Comparison of ENCODE assay signal across 20 cellular contexts in genomic region chr19:18350490-18350889, GRCh38. TPM values are rescaled to one million over a fixed set of nuclear protein-coding genes. Genes with fewer than 3 reads are reported as not detected.
DNase-seq lines count a peak whose midpoint lies in the region; ATAC-seq, FAIRE-seq and TF ChIP-seq lines count a peak whose summit lies in the region.
"Had no signal": no experiment of that assay in that cellular context is flagged by ENCODE, and none has a peak within 500 bp of the region (broad histone marks: within the 10 kb centered on the region; RNA-seq: fewer than 3 reads in every experiment).

No MANE protein-coding gene starts in this region.

- H3K36me3 ChIP-seq in HCT116 (ENCODE audit: control insufficient read depth in 1 of 2, insufficient read depth in 2 of 2, low read length in 2 of 2) (no peaks in the 10 kb centered on the region), PC-3 (ENCODE audit: low read depth, low read length) (no peaks in the 10 kb centered on the region), H1 (ENCODE audit: control insufficient read depth in 2 of 4, insufficient read depth in 4 of 4, low read length in 3 of 4) (no peaks in the 10 kb centered on the region)
- H3K36me3 ChIP-seq: MG63 had no signal

- RAD21 ChIA-PET in HCT116 (lab: Charles Lee; ENCODE audit: low non-redundant PET in 1 of 2, low total read pairs in 2 of 2, uncharacterized antibody in 2 of 2, unreplicated experiment in 2 of 2) = interaction anchor here in 1 of 2 experiments (1.7 kb wide), 1 partner anchor 60 kb away, joined by 4 read pairs; no protein-coding TSS in a partner anchor

- H3K9me3 ChIP-seq in HCT116 (ENCODE audit: control insufficient read depth in 1 of 2, insufficient read depth in 1 of 2, low read depth in 1 of 2, low read length in 2 of 2) = no peaks in the 10 kb centered on the region
- H3K9me3 ChIP-seq in PC-3 (ENCODE audit: low read length) = no peaks in the 10 kb centered on the region
- H3K9me3 ChIP-seq in H1 (ENCODE audit: insufficient read depth in 2 of 2, low read depth in 1 of 2, low read length in 1 of 2) = no peaks in the 10 kb centered on the region
- H3K9me3 ChIP-seq: MG63 had no signal

- no peak overlapping the region for H3K56ac ChIP-seq in H1 (replicated peaks; ENCODE audit: insufficient read length, low read depth, low read length)

- H2BK15ac ChIP-seq in H1 (ENCODE audit: low read length) = no peak overlapping the region

- no peak overlapping the region for H2BK20ac ChIP-seq in H1 (ENCODE audit: low read length)

- DNase-seq in HCT116 (ENCODE audit: low read depth, low spot score) (no peak), PC-3 (no peak), H1 (ENCODE audit: low read depth in 1 of 2, low spot score in 2 of 2) (no peak), ACHN (no peak), H4 (ENCODE audit: low spot score) (no peak)
- DNase-seq: H9, KBM-7, MG63, NCI-H2029, NCI-H446, NCI-H524 treated with DMSO at 0.1 percent for 48 hours, NCI-H774, SHP77, T-helper 1 cell had no signal

- H3K4me2 ChIP-seq in HCT116 (ENCODE audit: low read length) = no peak overlapping the region
- no peak overlapping the region for H3K4me2 ChIP-seq in PC-3 (ENCODE audit: low read length)
- H3K4me2 ChIP-seq in H1 (ENCODE audit: insufficient read depth in 1 of 2, low read depth in 2 of 2, low read length in 2 of 2) = no peak overlapping the region

- CTCF ChIA-PET in HCT116 (lab: Charles Lee) (interaction anchor here (0.8 to 2.0 kb wide), 4 partner anchors 30 to 89 kb away, joined by 3 to 18 read pairs (median 6); no protein-coding TSS in a partner anchor), PC-3 (lab: Charles Lee) (no interaction called here), H1 (lab: Charles Lee; ENCODE audit: partially characterized antibody) (interaction anchor here (0.8 to 6.1 kb wide), 24 partner anchors 9 to 129 kb away, joined by 3 to 132 read pairs (median 7); partner anchors contain the start of genes GDF15, PGPEP1 and SSBP4)

- BruUV-seq in HCT116 (replicated peaks; lab: Mats Ljungman, UMichigan) = TSS peak; percentile 49
- BruUV-seq in PC-3 (replicated peaks; lab: Mats Ljungman, UMichigan) = TSS peak; percentile 40

- H3K9me2 ChIP-seq in HCT116 (ENCODE audit: insufficient read depth) = no peaks in the 10 kb centered on the region
- H3K9me2 ChIP-seq in PC-3 (replicated peaks; ENCODE audit: low read length) = no peaks in the 10 kb centered on the region

- H3K27me3 ChIP-seq in HCT116 (ENCODE audit: insufficient read depth, low read length) = no peaks in the 10 kb centered on the region
- no peaks in the 10 kb centered on the region for H3K27me3 ChIP-seq in PC-3 (ENCODE audit: low read length)
- H3K27me3 ChIP-seq in H1 (replicated peaks in 1 of 4; ENCODE audit: control insufficient read depth in 3 of 4, extremely low read depth in 1 of 4, insufficient read depth in 3 of 4, low read length in 3 of 4) = no peaks in the 10 kb centered on the region
- H3K27me3 ChIP-seq: MG63 had no signal

- WGBS in H1 (ENCODE audit: extremely low coverage in 1 of 2, insufficient coverage in 1 of 2, insufficient read length in 1 of 2, insufficient replicate concordance in 2 of 2, low coverage in 1 of 2, low lambda C conversion rate in 2 of 2, missing lambda C conversion rate in 1 of 2), 2 experiments = 86% methylated on average over 9 of the region's 9 CpGs; no CpG with 5 or more reads in 1 of the 2 experiments

- in situ Hi-C loops in ACHN (cut with HindIII; ENCODE audit: low pct_ligation_motif_present, low pct_unique_long_range_greater_than_20kb, low sequenced_read_pairs) = no loop called here

- TF ChIP-seq EP300 in H1 (IDR thresholded peaks at IDR 0.05; ENCODE audit: borderline replicate concordance in 1 of 2, low read depth in 2 of 2, low read length in 2 of 2) = no peak

- TF ChIP-seq CTCF in HCT116 (IDR thresholded peaks at IDR 0.05 in 2 of 3, conservative IDR thresholded peaks at IDR 0.05 in 1 of 3; ENCODE audit: borderline replicate concordance in 1 of 3, insufficient read depth in 1 of 3, low read depth in 2 of 3, low read length in 2 of 3) (no peak), PC-3 (conservative IDR thresholded peaks at IDR 0.05; ENCODE audit: low read depth, low read length) (no peak), H1 (IDR thresholded peaks at IDR 0.05; ENCODE audit: control extremely low read depth in 1 of 3, insufficient read depth in 1 of 3, low read depth in 1 of 3, low read length in 3 of 3) (no peak)

- H3K18ac ChIP-seq in H1 (ENCODE audit: extremely low read depth, low read length) = no peak overlapping the region

- H4K20me1 ChIP-seq in HCT116 (ENCODE audit: insufficient read depth) = no peaks in the 10 kb centered on the region
- no peaks in the 10 kb centered on the region for H4K20me1 ChIP-seq in PC-3 (ENCODE audit: low read length)
- no peaks in the 10 kb centered on the region for H4K20me1 ChIP-seq in H1 (replicated peaks in 1 of 2; ENCODE audit: control insufficient read depth in 1 of 2, insufficient read depth in 2 of 2, low read length in 2 of 2)

- POLR2A ChIA-PET in HCT116 (lab: Charles Lee) (interaction anchor here (0.8 to 1.9 kb wide), 3 partner anchors 36 to 39 kb away, joined by 3 to 13 read pairs (median 3); partner anchors contain the start of gene GDF15), PC-3 (lab: Charles Lee; ENCODE audit: unreplicated experiment) (no interaction called here), H1 (lab: Charles Lee; ENCODE audit: partially characterized antibody) (interaction anchor here (0.6 to 2.0 kb wide), 2 partner anchors 69 to 988 kb away, joined by 3 to 6 read pairs; partner anchors contain the start of gene JUND)

- FAIRE-seq in H1 (lab: Jason Lieb, UNC) = no peak
- FAIRE-seq: D721Med, GM18507 had no signal

- H2AFZ ChIP-seq in HCT116 (ENCODE audit: low read depth, low read length, poor library complexity, severe bottlenecking) (no peak overlapping the region), PC-3 (ENCODE audit: low read length) (no peak overlapping the region), H1 (ENCODE audit: low read length) (no peak overlapping the region)

- H2AK5ac ChIP-seq in H1 (ENCODE audit: low read depth, low read length) = peak overlapping the region; percentile 32; the same call in 1 of the 2 replicates

- ATAC-seq in HCT116 = no peak
- no peak for ATAC-seq in PC-3
- ATAC-seq in HG03108 (IDR thresholded peaks at IDR 0.05; ENCODE audit: unreplicated experiment) = no peak

- TF ChIP-seq POLR2A in HCT116 (IDR thresholded peaks at IDR 0.05; ENCODE audit: borderline replicate concordance, extremely low read depth, insufficient read depth, insufficient read length) (no peak), H1 (IDR thresholded peaks at IDR 0.05; ENCODE audit: control extremely low read depth in 1 of 2, low read depth in 2 of 2, low read length in 2 of 2) (no peak)

- no peaks in the 10 kb centered on the region for H3K23me2 ChIP-seq in H1 (ENCODE audit: low read depth, low read length)

- no peak overlapping the region for H3K27ac ChIP-seq in HCT116 (ENCODE audit: low read depth, low read length)
- no peak overlapping the region for H3K27ac ChIP-seq in PC-3 (ENCODE audit: low read length)
- no peak overlapping the region for H3K27ac ChIP-seq in H1 (ENCODE audit: low read depth, low read length)
- H3K27ac ChIP-seq: RWPE1 had no signal

- H4K8ac ChIP-seq in H1 (ENCODE audit: extremely low read depth, insufficient read depth, low read length) = no peak overlapping the region

- intact Hi-C loops in HCT116 (cut with micrococcal nuclease) = no loop called here
- intact Hi-C loops in PC-3 (cut with micrococcal nuclease) = no loop called here

- no peak overlapping the region for H3K4ac ChIP-seq in H1 (replicated peaks; ENCODE audit: insufficient read length, low read depth, low read length)

- TF ChIP-seq RAD21 in HCT116 (IDR thresholded peaks at IDR 0.05; ENCODE audit: low read depth) = no peak
- no peak for TF ChIP-seq RAD21 in H1 (IDR thresholded peaks at IDR 0.05 in 1 of 2, conservative IDR thresholded peaks at IDR 0.05 in 1 of 2; ENCODE audit: low read depth in 2 of 2, low read length in 2 of 2)

- no peak overlapping the region for H3K23ac ChIP-seq in H1 (ENCODE audit: insufficient read length)

- H3K14ac ChIP-seq in H1 (ENCODE audit: insufficient read length) = no peak overlapping the region

- peaks cover 22 to 29% of the 10 kb centered on the region in 2 experiments for H3K4me1 ChIP-seq in HCT116 (ENCODE audit: control insufficient read depth in 1 of 2, insufficient read depth in 2 of 2, low read length in 2 of 2)
- no peaks in the 10 kb centered on the region for H3K4me1 ChIP-seq in PC-3 (ENCODE audit: insufficient read depth, low read length)
- peaks cover 0 to 3% (median 2%) of the 10 kb centered on the region in 4 experiments; a peak in 3 of 7 replicates for H3K4me1 ChIP-seq in H1 (replicated peaks in 1 of 4; ENCODE audit: control insufficient read depth in 3 of 4, insufficient read depth in 4 of 4, low read length in 3 of 4)

- H2BK12ac ChIP-seq in H1 (ENCODE audit: low read depth, low read length) = no peak overlapping the region

- H3K79me1 ChIP-seq in H1 (ENCODE audit: low read depth, low read length) = no peaks in the 10 kb centered on the region

- H2BK5ac ChIP-seq in H1 (ENCODE audit: low read depth, low read length) = no peak overlapping the region

- H3F3A ChIP-seq in PC-3 (ENCODE audit: low read length, unreplicated experiment) = no peaks in the 10 kb centered on the region

- no peak overlapping the region for H4K91ac ChIP-seq in H1 (replicated peaks; ENCODE audit: insufficient read length, low read length)

- H4K5ac ChIP-seq in H1 (ENCODE audit: insufficient read length, low read depth, low read length) = no peak overlapping the region

- H3K79me2 ChIP-seq in HCT116 (ENCODE audit: insufficient read depth, low read length) = no peaks in the 10 kb centered on the region
- H3K79me2 ChIP-seq in PC-3 (ENCODE audit: low read length) = no peaks in the 10 kb centered on the region
- H3K79me2 ChIP-seq in H1 (ENCODE audit: control insufficient read depth in 1 of 2, insufficient read depth in 2 of 2, low read length in 2 of 2) = no peaks in the 10 kb centered on the region

- no peak overlapping the region for H2BK120ac ChIP-seq in H1 (replicated peaks; ENCODE audit: low read depth, low read length)

- no peak overlapping the region for H3K4me3 ChIP-seq in HCT116 (replicated peaks in 1 of 2; ENCODE audit: low read depth in 1 of 2, low read length in 2 of 2)
- no peak overlapping the region for H3K4me3 ChIP-seq in PC-3 (ENCODE audit: low read length)
- H3K4me3 ChIP-seq in H1 (ENCODE audit: extremely low read depth in 1 of 4, insufficient read depth in 2 of 4, low read depth in 3 of 4, low read length in 4 of 4) = no peak overlapping the region
- H3K4me3 ChIP-seq: MG63 had no signal

- H3K9ac ChIP-seq in HCT116 (ENCODE audit: low read length) (no peak overlapping the region), PC-3 (ENCODE audit: low read length) (no peak overlapping the region), H1 (replicated peaks in 1 of 4; ENCODE audit: extremely low read depth in 1 of 4, low read depth in 3 of 4, low read length in 3 of 4) (no peak overlapping the region)

RNA-seq across cellular contexts. Expression of gene PGPEP1, which starts 10.1 kb away (rescaled TPM):
- total RNA-seq in HCT116 (2021; ENCODE audit: unreplicated experiment) (30.9 TPM), PC-3 (2014; rRNA removed) (9.6 and 11.4 TPM in 2 replicates)
- polyA plus RNA-seq in HCT116 (2012) = 22.4 and 23.8 TPM in 2 replicates
- total RNA-seq in H1 (2021; fragmentation: NEBNext Ultra II Directional; extraction: Animal tissue kit (Norgen Biotek cat#: 25700)) = 33.2 and 33.4 TPM in 2 replicates
- polyA plus RNA-seq in H1 (2011; rRNA removed) = 16.6 and 17.0 TPM in 2 replicates
- polyA plus RNA-seq in H1 (2011; cell fraction: cytosol; rRNA removed) = 19.4 TPM
- 29.1 TPM for polyA plus RNA-seq in H1 (2011; cell fraction: nucleus; rRNA removed)
- polyA plus RNA-seq in H1 (2012, experiment 1 of 2) = 21.0 to 25.1 TPM (median 23.6 TPM) in 4 replicates
- 19.1 TPM for polyA plus RNA-seq in H1 (2012, experiment 2 of 2)
- polyA plus RNA-seq in H1 (2013, experiment 1 of 2) = 41.9 TPM
- polyA plus RNA-seq in H1 (2013, experiment 2 of 2) = 41.8 TPM
- 58.5 and 73.6 TPM in 2 replicates for polyA minus RNA-seq in H1 (2011; rRNA and poly(A)+ RNA removed)
- polyA minus RNA-seq in H1 (2011; cell fraction: cytosol; rRNA and poly(A)+ RNA removed) = 23.0 TPM
- polyA minus RNA-seq in H1 (2011; cell fraction: nucleus; rRNA and poly(A)+ RNA removed) = 27.0 TPM
- total RNA-seq in H4 (2014; rRNA removed; shearing (Covaris generic)) = 2.9 and 12.1 TPM in 2 replicates

RNA-seq across cellular contexts. Expression of gene LSM4, which starts 27.6 kb away (rescaled TPM):
- total RNA-seq in HCT116 (2021; ENCODE audit: unreplicated experiment) = 400 TPM
- 263 and 315 TPM in 2 replicates for polyA plus RNA-seq in HCT116 (2012)
- 713 and 856 TPM in 2 replicates for total RNA-seq in PC-3 (2014; rRNA removed)
- 319 and 344 TPM in 2 replicates for total RNA-seq in H1 (2021; fragmentation: NEBNext Ultra II Directional; extraction: Animal tissue kit (Norgen Biotek cat#: 25700))
- polyA plus RNA-seq in H1 (2011; rRNA removed) = 302 and 380 TPM in 2 replicates
- 472 TPM for polyA plus RNA-seq in H1 (2011; cell fraction: cytosol; rRNA removed)
- polyA plus RNA-seq in H1 (2011; cell fraction: nucleus; rRNA removed) = 307 TPM
- 245 to 329 TPM (median 314 TPM) in 4 replicates for polyA plus RNA-seq in H1 (2012, experiment 1 of 2)
- polyA plus RNA-seq in H1 (2012, experiment 2 of 2) = 316 TPM
- polyA plus RNA-seq in H1 (2013, experiment 1 of 2) = 312 TPM
- 316 TPM for polyA plus RNA-seq in H1 (2013, experiment 2 of 2)
- 47.1 and 48.2 TPM in 2 replicates for polyA minus RNA-seq in H1 (2011; rRNA and poly(A)+ RNA removed)
- polyA minus RNA-seq in H1 (2011; cell fraction: cytosol; rRNA and poly(A)+ RNA removed) = 90.1 TPM
- polyA minus RNA-seq in H1 (2011; cell fraction: nucleus; rRNA and poly(A)+ RNA removed) = 101 TPM
- total RNA-seq in H4 (2014; rRNA removed; shearing (Covaris generic)) = 349 and 397 TPM in 2 replicates

RNA-seq across cellular contexts. Expression of gene GDF15, which starts 35.5 kb away (rescaled TPM):
- 425 TPM for total RNA-seq in HCT116 (2021; ENCODE audit: unreplicated experiment)
- 480 and 583 TPM in 2 replicates for polyA plus RNA-seq in HCT116 (2012)
- total RNA-seq in PC-3 (2014; rRNA removed) = 84.3 and 105 TPM in 2 replicates
- 4.1 and 5.0 TPM in 2 replicates for total RNA-seq in H1 (2021; fragmentation: NEBNext Ultra II Directional; extraction: Animal tissue kit (Norgen Biotek cat#: 25700))
- polyA plus RNA-seq in H1 (2011; rRNA removed) = 8.5 and 18.8 TPM in 2 replicates
- 8.2 TPM for polyA plus RNA-seq in H1 (2011; cell fraction: cytosol; rRNA removed)
- 17.2 TPM for polyA plus RNA-seq in H1 (2011; cell fraction: nucleus; rRNA removed)
- polyA plus RNA-seq in H1 (2012, experiment 1 of 2) = 4.9 to 6.1 TPM (median 5.6 TPM) in 4 replicates
- 5.5 TPM for polyA plus RNA-seq in H1 (2012, experiment 2 of 2)
- polyA plus RNA-seq in H1 (2013, experiment 1 of 2) = 11.8 TPM
- 14.4 TPM for polyA plus RNA-seq in H1 (2013, experiment 2 of 2)
- polyA minus RNA-seq in H1 (2011; rRNA and poly(A)+ RNA removed) = 1.1 and 2.9 TPM in 2 replicates
- 6.8 TPM for polyA minus RNA-seq in H1 (2011; cell fraction: cytosol; rRNA and poly(A)+ RNA removed)
- polyA minus RNA-seq in H1 (2011; cell fraction: nucleus; rRNA and poly(A)+ RNA removed) = 9.7 TPM
- 376 and 378 TPM in 2 replicates for total RNA-seq in H4 (2014; rRNA removed; shearing (Covaris generic))

RNA-seq across cellular contexts. Expression of gene LRRC25, which starts 46.9 kb away (rescaled TPM):
- total RNA-seq in HCT116 (2021; ENCODE audit: unreplicated experiment) (0.12 TPM), PC-3 (2014; rRNA removed) (not detected in 2 replicates)
- polyA plus RNA-seq in HCT116 (2012) = not detected in 2 replicates
- 0.20 and 0.23 TPM in 2 replicates for total RNA-seq in H1 (2021; fragmentation: NEBNext Ultra II Directional; extraction: Animal tissue kit (Norgen Biotek cat#: 25700))
- 0.31 and 0.41 TPM in 2 replicates for polyA plus RNA-seq in H1 (2011; rRNA removed)
- 0.35 TPM for polyA plus RNA-seq in H1 (2011; cell fraction: cytosol; rRNA removed)
- polyA plus RNA-seq in H1 (2011; cell fraction: nucleus; rRNA removed) = 0.30 TPM
- 0.09 to 0.29 TPM (median 0.19 TPM) in 3 of 4 replicates, not detected in the other for polyA plus RNA-seq in H1 (2012, experiment 1 of 2)
- 0.16 TPM for polyA plus RNA-seq in H1 (2012, experiment 2 of 2)
- polyA plus RNA-seq in H1 (2013, experiment 1 of 2) = 0.14 TPM
- 0.13 TPM for polyA plus RNA-seq in H1 (2013, experiment 2 of 2)
- 0.35 and 0.46 TPM in 2 replicates for polyA minus RNA-seq in H1 (2011; rRNA and poly(A)+ RNA removed)
- polyA minus RNA-seq in H1 (2011; cell fraction: cytosol; rRNA and poly(A)+ RNA removed) = not detected
- not detected for polyA minus RNA-seq in H1 (2011; cell fraction: nucleus; rRNA and poly(A)+ RNA removed)
- total RNA-seq in H4 (2014; rRNA removed; shearing (Covaris generic)) = 0.06 and 0.35 TPM in 2 replicates
- total RNA-seq: H9, HT-29, LHCN-M2 had no signal

Comparison
In these comparisons a context has a peak if more than half of its experiments do, and no peak if none do; other contexts are left out.
1. RNA of gene GDF15, which starts 35.5 kb away (total RNA-seq): 425 TPM in HCT116 (single experiment), 376 to 378 TPM in H4 and 84.3 to 105 TPM in PC-3; 4.1 to 5.0 TPM in H1; every median in the first group is over 10 times any median in the second.